In the genomic region with DNA sequence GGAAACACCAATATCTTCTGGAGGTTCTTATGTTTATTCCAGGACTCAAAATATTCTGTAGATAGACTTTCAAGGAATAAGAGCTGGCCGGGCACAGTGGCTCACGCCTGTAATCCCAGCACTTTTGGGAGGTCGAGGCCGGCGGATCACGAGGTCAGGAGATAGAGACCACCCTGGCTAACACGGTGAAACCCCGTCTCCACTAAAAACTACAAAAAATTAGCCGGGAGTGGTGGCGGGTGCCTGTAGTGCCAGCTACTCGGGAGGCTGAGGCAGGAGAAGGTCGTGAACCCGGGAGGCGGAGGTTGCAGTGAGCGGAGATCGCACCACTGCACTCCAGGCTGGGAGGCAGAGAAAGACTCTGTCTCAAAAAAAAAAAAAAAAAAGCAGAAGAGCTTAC, we compare ENCODE assay signal across 2 cellular contexts. TPM values are rescaled to one million over a fixed set of nuclear protein-coding genes. Genes with fewer than 3 reads are reported as not detected.
"Had no signal": no experiment of that assay in that cellular context is flagged by ENCODE, and none has a peak within 500 bp of the region (broad histone marks: within the 10 kb centered on the region; RNA-seq: fewer than 3 reads in every experiment).

No MANE protein-coding gene starts in this region.

RNA-seq across cellular contexts. Expression of gene OR4M1, which starts 12.5 kb away (rescaled TPM):
- total RNA-seq: G401, GM12878 had no signal
- polyA plus RNA-seq: GM12878 had no signal

RNA-seq across cellular contexts. Expression of gene OR4N2, which starts 17.7 kb away (rescaled TPM):
- total RNA-seq: G401, GM12878 had no signal
- polyA plus RNA-seq: GM12878 had no signal

RNA-seq across cellular contexts. Expression of gene OR4Q3, which starts 42.5 kb away (rescaled TPM):
- total RNA-seq: G401, GM12878 had no signal
- polyA plus RNA-seq: GM12878 had no signal
